In the genomic region with DNA sequence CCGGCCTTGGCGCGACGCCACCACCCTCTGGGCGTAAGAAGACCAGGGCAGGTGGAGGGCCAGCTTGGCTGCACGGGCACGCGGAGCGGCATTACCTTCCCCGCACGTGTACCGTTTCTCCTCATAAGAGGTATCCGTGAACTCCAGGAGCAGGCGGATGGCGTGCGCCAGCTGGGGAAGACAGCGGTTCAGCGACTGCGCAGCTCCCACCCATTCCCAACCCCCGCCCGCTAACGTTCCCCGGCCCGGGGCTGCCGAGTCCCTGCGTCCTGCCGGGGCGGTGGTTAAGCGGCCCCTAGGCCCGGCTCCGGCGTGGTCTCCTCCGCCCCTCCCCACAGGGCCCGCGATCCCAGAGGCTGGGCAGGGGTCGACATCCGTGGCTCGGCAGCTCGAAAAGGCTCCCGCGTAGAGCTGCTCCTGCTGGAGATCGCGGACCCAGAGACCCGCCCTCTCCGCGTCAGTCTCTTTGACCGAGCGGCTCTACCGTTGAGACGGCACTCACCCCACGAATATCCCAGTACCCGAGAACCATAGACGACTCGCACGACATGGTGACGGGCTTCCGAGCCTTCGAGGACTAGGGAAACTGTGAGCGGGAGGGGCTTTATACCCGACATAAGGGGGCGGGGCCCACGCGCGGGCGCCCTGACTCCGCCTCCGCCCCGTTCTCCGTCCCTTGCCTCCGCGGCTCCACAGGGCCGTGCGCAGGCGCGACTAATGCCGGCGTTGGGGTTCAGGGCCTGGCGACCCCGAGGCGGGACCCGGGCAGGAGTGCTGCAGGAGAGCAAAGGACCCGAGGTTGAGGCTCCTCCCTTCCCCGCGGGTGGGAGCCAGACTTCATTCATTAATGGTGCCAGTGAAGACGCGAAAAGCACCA, we compare ENCODE assay signal across 8 cellular contexts. TPM values are rescaled to one million over a fixed set of nuclear protein-coding genes. Genes with fewer than 3 reads are reported as not detected.
DNase-seq lines count a peak whose midpoint lies in the region; ATAC-seq, FAIRE-seq and TF ChIP-seq lines count a peak whose summit lies in the region.

No MANE protein-coding gene starts in this region.

- ATAC-seq in Panc1: peak; percentile 96
- peak; percentile 97 to 99 for ATAC-seq in natural killer cell treated with Interleukin-12 subunit alpha and Interleukin-12 subunit beta and Interleukin-15 and Interleukin-18, amount 100 ng/mL, for 72 hours

- no peaks in the 10 kb centered on the region for H3K36me3 ChIP-seq in Panc1 (ENCODE audit: control insufficient read depth, insufficient read depth, low read length)

- DNase-seq in AG04449 (ENCODE audit: low read depth, low spot score) (no peak), GM19239 (ENCODE audit: insufficient read length, low spot score) (peak; percentile 71), HS-27A (ENCODE audit: low read depth) (peak; percentile 55), Panc1 (ENCODE audit: low read depth, low spot score) (no peak), fibroblast of the aortic adventitia (ENCODE audit: low read depth) (peak; percentile 68)
- DNase-seq in activated T-helper 9 cell treated with anti-CD3 and anti-CD28 coated beads, Interleukin-2, amount 50 U/mL, for 16 hours (ENCODE audit: low read depth): peak; percentile 77
- DNase-seq in natural killer cell treated with Interleukin-12 subunit alpha and Interleukin-12 subunit beta and Interleukin-15 and Interleukin-18, amount 100 ng/mL, for 72 hours (ENCODE audit: low spot score): peak; percentile 85
- peak; percentile 72 to 89 (median 85) for DNase-seq in stimulated activated naive CD4-positive, alpha-beta T cell (lab: John Stamatoyannopoulos, UW)

- H3K27me3 Mint-ChIP-seq in natural killer cell treated with Interleukin-12 subunit alpha and Interleukin-12 subunit beta and Interleukin-15 and Interleukin-18, amount 100 ng/mL, for 72 hours: peaks cover 28 to 37% of the 10 kb centered on the region in 2 donors

- no peaks in the 10 kb centered on the region for H3K27me3 ChIP-seq in Panc1 (ENCODE audit: control insufficient read depth, insufficient read depth, low read length)

- intact Hi-C loops in Panc1 (cut with micrococcal nuclease; ENCODE audit: unreplicated experiment): no loop called here

- no peaks in the 10 kb centered on the region for H3K9me3 Mint-ChIP-seq in natural killer cell treated with Interleukin-12 subunit alpha and Interleukin-12 subunit beta and Interleukin-15 and Interleukin-18, amount 100 ng/mL, for 72 hours

- in situ Hi-C loops in Panc1 (cut with HindIII; ENCODE audit: low pct_unique_long_range_greater_than_20kb, low sequenced_read_pairs): no loop called here

- CTCF ChIA-PET in AG04449 (lab: Yijun Ruan, JAX): interaction anchor here (1.1 to 2.0 kb wide), 3 partner anchors 11 to 100 kb away, joined by 3 to 10 read pairs (median 4); no protein-coding TSS in a partner anchor
- CTCF ChIA-PET in Panc1 (lab: Charles Lee): no interaction called here

- peak overlapping the region; percentile 76 for H3K27ac ChIP-seq in Panc1 (ENCODE audit: low read length)

- peaks cover 3% of the 10 kb centered on the region; the same call in 1 of the 2 replicates for H3K4me1 ChIP-seq in Panc1 (ENCODE audit: control insufficient read depth, insufficient read depth, low read length)

- no peaks in the 10 kb centered on the region for H3K36me3 Mint-ChIP-seq in natural killer cell treated with Interleukin-12 subunit alpha and Interleukin-12 subunit beta and Interleukin-15 and Interleukin-18, amount 100 ng/mL, for 72 hours

- TF ChIP-seq CTCF in AG04449 (IDR thresholded peaks at IDR 0.05; ENCODE audit: insufficient read depth, low read length, missing control alignments) (no peak), Panc1 (IDR thresholded peaks at IDR 0.05) (no peak), fibroblast of the aortic adventitia (IDR thresholded peaks at IDR 0.05; ENCODE audit: insufficient read depth, low read length) (no peak)

- BruUV-seq in Panc1 (replicated peaks; lab: Mats Ljungman, UMichigan): no TSS peak

- H3K27ac Mint-ChIP-seq in natural killer cell treated with Interleukin-12 subunit alpha and Interleukin-12 subunit beta and Interleukin-15 and Interleukin-18, amount 100 ng/mL, for 72 hours: no peak overlapping the region

- peak overlapping the region; percentile 76 for H3K4me3 ChIP-seq in AG04449 (ENCODE audit: low read depth, low read length)
- peak overlapping the region; percentile 73 to 75 for H3K4me3 ChIP-seq in Panc1 (ENCODE audit: low read depth in 2 of 2, low read length in 2 of 2)
- peak overlapping the region; percentile 79 for H3K4me3 ChIP-seq in fibroblast of the aortic adventitia (ENCODE audit: low read depth, low read length)

- peak overlapping the region; percentile 73 for H3K4me3 Mint-ChIP-seq in natural killer cell treated with Interleukin-12 subunit alpha and Interleukin-12 subunit beta and Interleukin-15 and Interleukin-18, amount 100 ng/mL, for 72 hours

- peaks cover 7 to 8% of the 10 kb centered on the region in 2 donors for H3K4me1 Mint-ChIP-seq in natural killer cell treated with Interleukin-12 subunit alpha and Interleukin-12 subunit beta and Interleukin-15 and Interleukin-18, amount 100 ng/mL, for 72 hours (ENCODE audit: low read depth in 2 of 2)

- no peak for FAIRE-seq in GM19239 (lab: Jason Lieb, UNC)

- POLR2A ChIA-PET in AG04449 (lab: Yijun Ruan, JAX): interaction anchor here (0.9 to 1.2 kb wide), 4 partner anchors 10 to 194 kb away, joined by 3 to 5 read pairs (median 3); partner anchors contain the start of gene GNAI3
- POLR2A ChIA-PET in Panc1 (lab: Charles Lee): interaction anchor here (0.7 kb wide), 1 partner anchor 113 kb away, joined by 3 read pairs; no protein-coding TSS in a partner anchor

- H3K9me3 ChIP-seq in Panc1 (ENCODE audit: control insufficient read depth, insufficient read depth, low read depth, low read length): no peaks in the 10 kb centered on the region

RNA-seq across cellular contexts. Expression of gene GSTM3, which starts 0.9 kb away (rescaled TPM):
- 93.1 TPM for total RNA-seq in Panc1 (2021; ENCODE audit: unreplicated experiment)
- 78.4 TPM for polyA plus RNA-seq in Panc1 (2012; ENCODE audit: insufficient read length)
- 96.0 and 188 TPM in 2 replicates for total RNA-seq in fibroblast of the aortic adventitia (ENCODE audit: low replicate concordance)
- 1 to 10 TPM; 2.3 to 4.0 TPM for total RNA-seq in natural killer cell treated with Interleukin-12 subunit alpha and Interleukin-12 subunit beta and Interleukin-15 and Interleukin-18, amount 100 ng/mL, for 72 hours

RNA-seq across cellular contexts. Expression of gene EPS8L3, which starts 23.7 kb away (rescaled TPM):
- not detected for total RNA-seq in Panc1 (2021; ENCODE audit: unreplicated experiment)
- polyA plus RNA-seq in Panc1 (2012; ENCODE audit: insufficient read length): not detected
- not detected in 2 replicates for total RNA-seq in fibroblast of the aortic adventitia (ENCODE audit: low replicate concordance)
- total RNA-seq in natural killer cell treated with Interleukin-12 subunit alpha and Interleukin-12 subunit beta and Interleukin-15 and Interleukin-18, amount 100 ng/mL, for 72 hours: not detected

RNA-seq across cellular contexts. Expression of gene GSTM5, which starts 27.9 kb away (rescaled TPM):
- total RNA-seq in Panc1 (2021; ENCODE audit: unreplicated experiment) (not detected), fibroblast of the aortic adventitia (ENCODE audit: low replicate concordance) (6.1 and 13.0 TPM in 2 replicates)
- polyA plus RNA-seq in Panc1 (2012; ENCODE audit: insufficient read length): not detected
- not detected for total RNA-seq in natural killer cell treated with Interleukin-12 subunit alpha and Interleukin-12 subunit beta and Interleukin-15 and Interleukin-18, amount 100 ng/mL, for 72 hours

RNA-seq across cellular contexts. Expression of gene GSTM1, which starts 52.4 kb away (rescaled TPM):
- not detected for total RNA-seq in Panc1 (2021; ENCODE audit: unreplicated experiment)
- polyA plus RNA-seq in Panc1 (2012; ENCODE audit: insufficient read length): 0.75 TPM
- total RNA-seq in fibroblast of the aortic adventitia (ENCODE audit: low replicate concordance): 24.3 TPM in 1 of 2 replicates, not detected in the other
- 10 to 100 TPM in 1 of 2 donors, not detected in 1; 43.1 TPM for total RNA-seq in natural killer cell treated with Interleukin-12 subunit alpha and Interleukin-12 subunit beta and Interleukin-15 and Interleukin-18, amount 100 ng/mL, for 72 hours

Comparison
In these comparisons a context has a peak if more than half of its experiments do, and no peak if none do; other contexts are left out.
1. DNase-seq: peak in GM19239 (single experiment), HS-27A (single experiment), activated T-helper 9 cell treated with anti-CD3 and anti-CD28 coated beads, Interleukin-2, amount 50 U/mL, for 16 hours (single experiment), fibroblast of the aortic adventitia (single experiment), natural killer cell treated with Interleukin-12 subunit alpha and Interleukin-12 subunit beta and Interleukin-15 and Interleukin-18, amount 100 ng/mL, for 72 hours (single experiment) and stimulated activated naive CD4-positive, alpha-beta T cell (6 of 6); none in AG04449 (single experiment) and Panc1 (single experiment).
2. RNA of gene GSTM3, which starts 0.9 kb away (total RNA-seq): 96.0 to 188 TPM in fibroblast of the aortic adventitia and 93.1 TPM in Panc1 (single experiment); 2.3 to 4.0 TPM in natural killer cell treated with Interleukin-12 subunit alpha and Interleukin-12 subunit beta and Interleukin-15 and Interleukin-18, amount 100 ng/mL, for 72 hours; every median in the first group is over 10 times any median in the second.
3. Peak in every context shown above with its lines, with median percentiles within 50 percentile points of each other: H3K4me3 ChIP-seq.